Comparison of ENCODE assay signal across 9 cellular contexts in genomic region chr5:56638061-56638621, GRCh38.
A peak's percentile ranks its signal among the peaks of the same experiment; 100 is the strongest.
DNase-seq lines count a peak whose midpoint lies in the region; TF ChIP-seq lines count a peak whose summit lies in the region.
"Had no signal": no experiment of that assay in that cellular context is flagged by ENCODE, and none has a peak within 500 bp of the region (broad histone marks: within the 10 kb centered on the region; RNA-seq: fewer than 3 reads in every experiment).

No MANE protein-coding gene starts in this region.

- no peak overlapping the region for H3K4me3 ChIP-seq in LNCaP clone FGC (ENCODE audit: low read depth, low read length)
- H3K4me3 ChIP-seq: ascending aorta had no signal

- DNase-seq in A172 (ENCODE audit: low spot score) (peak; percentile 58), LNCaP clone FGC (ENCODE audit: low read depth) (peak; percentile 33), RPMI8226 (peak; percentile 39), kidney glomerular epithelial cell (lab: John Stamatoyannopoulos, UW) (peak; percentile 90), D341Med (ENCODE audit: low spot score) (no peak), NOMO-1 treated with dmso at 0.1 percent for 144 hours (lab: John Stamatoyannopoulos, UW; ENCODE audit: unreplicated experiment) (no peak), AG08395 (ENCODE audit: low spot score) (no peak), mesenteric fat pad (ENCODE audit: low spot score) (no peak)

- no peak for TF ChIP-seq CTCF in LNCaP clone FGC (IDR thresholded peaks at IDR 0.05; ENCODE audit: control insufficient read depth, extremely low read depth, insufficient read depth)

Comparison
In these comparisons a context has a peak if more than half of its experiments do, and no peak if none do; other contexts are left out.
1. DNase-seq: peak in A172 (single experiment), LNCaP clone FGC (single experiment), RPMI8226 (single experiment) and kidney glomerular epithelial cell (single experiment); none in D341Med (single experiment), NOMO-1 treated with dmso at 0.1 percent for 144 hours (single experiment), AG08395 (single experiment) and mesenteric fat pad (single experiment).